Comparison of ENCODE assay signal across 15 cellular contexts in genomic region chr2:231243883-231244282, GRCh38. TPM values are rescaled to one million over a fixed set of nuclear protein-coding genes. Genes with fewer than 3 reads are reported as not detected.
DNase-seq lines count a peak whose midpoint lies in the region; ATAC-seq and TF ChIP-seq lines count a peak whose summit lies in the region.
"Had no signal": no experiment of that assay in that cellular context is flagged by ENCODE, and none has a peak within 500 bp of the region (broad histone marks: within the 10 kb centered on the region; RNA-seq: fewer than 3 reads in every experiment).

No MANE protein-coding gene starts in this region.

- H4K8ac ChIP-seq in H9 (replicated peaks; ENCODE audit: insufficient read length, low read depth, low read length) = no peak overlapping the region

- H3K36me3 Mint-ChIP-seq in H9 (ENCODE audit: insufficient read depth in 1 of 3, low read depth in 3 of 3) (peaks cover 10 to 56% (median 21%) of the 10 kb centered on the region in 3 experiments; a peak in 6 of 7 replicates), brain (peaks cover 60% of the 10 kb centered on the region), progenitor cell of endocrine pancreas (ENCODE audit: insufficient read depth) (peaks cover 15% of the 10 kb centered on the region)
- H3K36me3 Mint-ChIP-seq: CD8-positive, alpha-beta memory T cell had no signal

- no peak overlapping the region for H2BK120ac ChIP-seq in H9 (ENCODE audit: low read depth, low read length, poor library complexity, severe bottlenecking)

- H3K4me1 Mint-ChIP-seq in H9 (peaks cover 4 to 24% of the 10 kb centered on the region in 2 experiments; a peak in 3 of 4 replicates), brain (no peaks in the 10 kb centered on the region), progenitor cell of endocrine pancreas (ENCODE audit: low read depth) (no peaks in the 10 kb centered on the region)
- H3K4me1 Mint-ChIP-seq: CD8-positive, alpha-beta memory T cell had no signal

- H2BK12ac ChIP-seq in H9 (ENCODE audit: insufficient read length, low read depth, low read length) = no peak overlapping the region

- no peak for TF ChIP-seq POLR2A in ovary (IDR thresholded peaks at IDR 0.05)

- no peak overlapping the region for H3K56ac ChIP-seq in H9 (ENCODE audit: insufficient read length, low read depth, low read length)

- no peak overlapping the region for H3T11ph ChIP-seq in H9 (ENCODE audit: low read length)

- H2AFZ ChIP-seq in H9 (ENCODE audit: low read length) = no peak overlapping the region

- WGBS in H9 (ENCODE audit: extremely low coverage, insufficient read length, low lambda C conversion rate) = no CpG with 5 or more reads among the region's 7 CpGs
- WGBS in ovary, 3 donors = 60 to 69% (median 69%) methylated on average over 7 of the region's 7 CpGs

- TF ChIP-seq CTCF in H9 (conservative IDR thresholded peaks at IDR 0.05) (no peak), brain (conservative IDR thresholded peaks at IDR 0.05) (no peak), mucosa of descending colon (IDR thresholded peaks at IDR 0.05) (no peak), progenitor cell of endocrine pancreas (IDR thresholded peaks at IDR 0.05; ENCODE audit: unreplicated experiment) (no peak), ovary (IDR thresholded peaks at IDR 0.05) (no peak)

- H3K4me3 ChIP-seq in mucosa of descending colon = no peak overlapping the region
- H3K4me3 ChIP-seq in ovary = no peak overlapping the region
- H3K4me3 ChIP-seq: BLaER1 had no signal

- H2AK5ac ChIP-seq in H9 (ENCODE audit: insufficient read length, low read length) = no peak overlapping the region

- H3K9me3 Mint-ChIP-seq in H9 = no peaks in the 10 kb centered on the region
- H3K9me3 Mint-ChIP-seq in brain = no peaks in the 10 kb centered on the region
- H3K9me3 Mint-ChIP-seq in progenitor cell of endocrine pancreas (ENCODE audit: low read depth) = no peaks in the 10 kb centered on the region
- H3K9me3 Mint-ChIP-seq: CD8-positive, alpha-beta memory T cell had no signal

- H3K14ac ChIP-seq in H9 (ENCODE audit: insufficient read depth, low read length) = no peak overlapping the region

- no peak overlapping the region for H2BK20ac ChIP-seq in H9 (ENCODE audit: low read depth, low read length, poor library complexity, severe bottlenecking)

- no peaks in the 10 kb centered on the region for H4K20me1 ChIP-seq in H9 (ENCODE audit: control insufficient read depth, insufficient read depth, insufficient read length)
- H4K20me1 ChIP-seq: BLaER1 had no signal

- H2BK15ac ChIP-seq in H9 (ENCODE audit: low read depth, low read length) = no peak overlapping the region

- H3K9ac ChIP-seq in H9 (ENCODE audit: extremely low read depth, insufficient read length, low read length) = no peak overlapping the region
- H3K9ac ChIP-seq: BLaER1 had no signal

- DNase-seq in H9 (no peak), mucosa of descending colon (no peak), progenitor cell of endocrine pancreas (ENCODE audit: low spot score, unreplicated experiment) (no peak), NCI-H1092 (lab: John Stamatoyannopoulos, UW) (no peak), ovary (no peak)
- DNase-seq in stimulated activated naive CD4-positive, alpha-beta T cell (lab: John Stamatoyannopoulos, UW) = no peak
- DNase-seq: 8988T; AML-193; Caco-2; CD8-positive, alpha-beta memory T cell; GF-D8; H7 had no signal

- ATAC-seq in mucosa of descending colon (peak; percentile 51), HG03342 (IDR thresholded peaks at IDR 0.05; ENCODE audit: unreplicated experiment) (no peak)

- no peak overlapping the region for H3K23ac ChIP-seq in H9 (ENCODE audit: insufficient read length, low read depth, low read length)

- no peak overlapping the region for H3K4ac ChIP-seq in H9 (ENCODE audit: low read depth, low read length)

- H3K36me3 ChIP-seq in mucosa of descending colon (ENCODE audit: low read depth) = no peaks in the 10 kb centered on the region
- no peaks in the 10 kb centered on the region for H3K36me3 ChIP-seq in ovary
- H3K36me3 ChIP-seq: BLaER1 had no signal

- H3K79me2 ChIP-seq in H9 (ENCODE audit: insufficient read depth, low read length) = no peaks in the 10 kb centered on the region

- H3K4me3 Mint-ChIP-seq in H9 = no peak overlapping the region
- H3K4me3 Mint-ChIP-seq in brain = no peak overlapping the region
- no peak overlapping the region for H3K4me3 Mint-ChIP-seq in progenitor cell of endocrine pancreas (ENCODE audit: low read depth)
- H3K4me3 Mint-ChIP-seq: CD8-positive, alpha-beta memory T cell had no signal

- H3K27me3 ChIP-seq in H9 (ENCODE audit: insufficient read depth, low read length) = no peaks in the 10 kb centered on the region
- no peaks in the 10 kb centered on the region for H3K27me3 ChIP-seq in ovary
- H3K27me3 ChIP-seq: BLaER1 had no signal

- no peak overlapping the region for H4K5ac ChIP-seq in H9 (ENCODE audit: insufficient read length, low read depth, low read length)

- no peak for TF ChIP-seq EP300 in ovary (IDR thresholded peaks at IDR 0.05)

- H3K27ac Mint-ChIP-seq in H9 (peak overlapping the region in 2 of 3 experiments; percentile 1 to 14; a peak in 2 of 7 replicates), brain (peak overlapping the region in 3 of 5 experiments; percentile 7 to 57 (median 20)), progenitor cell of endocrine pancreas (peak overlapping the region; percentile 6)
- H3K27ac Mint-ChIP-seq: CD8-positive, alpha-beta memory T cell had no signal

- intact Hi-C loops in mucosa of descending colon (cut with DNase I, micrococcal nuclease) = no loop called here
- intact Hi-C loops in ovary (cut with DNase I) = loop anchor here in 1 of 4 donors (2.0 kb wide), 1 partner anchor 27 kb away; no protein-coding TSS in a partner anchor

- H3K4me1 ChIP-seq in H9 (ENCODE audit: insufficient read depth, low read length) (no peaks in the 10 kb centered on the region; the same call in 1 of the 2 replicates), mucosa of descending colon (ENCODE audit: low read depth) (peaks cover 43% of the 10 kb centered on the region), ovary (ENCODE audit: insufficient read depth) (peaks cover 5% of the 10 kb centered on the region)
- H3K4me1 ChIP-seq: Caco-2 had no signal

- H3K27ac ChIP-seq in H9 (ENCODE audit: insufficient read length, low read depth, low read length) (no peak overlapping the region), ovary (peak overlapping the region in 1 of 2 donors; percentile 63)
- H3K27ac ChIP-seq: BLaER1 had no signal

- H2BK5ac ChIP-seq in H9 (ENCODE audit: insufficient read length, low read length) = no peak overlapping the region

- no peak overlapping the region for H4K91ac ChIP-seq in H9 (ENCODE audit: insufficient read length, low read depth, low read length)

- H3K27me3 Mint-ChIP-seq in H9 (ENCODE audit: low read depth) (no peaks in the 10 kb centered on the region), brain (peaks cover 2% of the 10 kb centered on the region), progenitor cell of endocrine pancreas (no peaks in the 10 kb centered on the region)
- H3K27me3 Mint-ChIP-seq: CD8-positive, alpha-beta memory T cell had no signal

- H3K4me2 ChIP-seq in H9 (ENCODE audit: insufficient read depth, insufficient read length, low read length) = no peak overlapping the region
- H3K4me2 ChIP-seq: BLaER1 had no signal

- H3K9me3 ChIP-seq in H9 (ENCODE audit: control insufficient read depth, low read depth, low read length) = no peaks in the 10 kb centered on the region
- no peaks in the 10 kb centered on the region for H3K9me3 ChIP-seq in mucosa of descending colon
- H3K9me3 ChIP-seq in ovary = no peaks in the 10 kb centered on the region
- H3K9me3 ChIP-seq: BLaER1, Caco-2 had no signal

- H3K18ac ChIP-seq in H9 (ENCODE audit: insufficient read length, low read depth, low read length) = no peak overlapping the region

- no peaks in the 10 kb centered on the region for H3K23me2 ChIP-seq in H9 (ENCODE audit: insufficient read length, low read depth, low read length, poor library complexity, severe bottlenecking)

- no peaks in the 10 kb centered on the region for H3K79me1 ChIP-seq in H9 (ENCODE audit: insufficient read depth, low read depth, low read length, poor library complexity, severe bottlenecking)

RNA-seq across cellular contexts. Expression of gene ARMC9, which starts 45.5 kb away (rescaled TPM):
- total RNA-seq in H9 (2021) = 33.8 and 37.6 TPM in 2 replicates
- 11.3 TPM for polyA plus RNA-seq in brain (ENCODE audit: insufficient read depth, low read depth, low replicate concordance)
- total RNA-seq in mucosa of descending colon = 10 to 100 TPM; 10.9 to 32.2 (median 11.9) TPM
- total RNA-seq in progenitor cell of endocrine pancreas = 40.8 and 41.3 TPM in 2 replicates
- total RNA-seq in ovary = 10 to 100 TPM; 24.8 to 33.5 (median 29.9) TPM
- 10 to 100 TPM; 16.7 to 23.9 TPM for polyA plus RNA-seq in ovary
